11 cellular contexts compared by ENCODE assay signal in genomic region chr17:70405492-70406220, GRCh38.
DNase-seq lines count a peak whose midpoint lies in the region; ATAC-seq and TF ChIP-seq lines count a peak whose summit lies in the region.
"Had no signal": no experiment of that assay in that cellular context is flagged by ENCODE, and none has a peak within 500 bp of the region (broad histone marks: within the 10 kb centered on the region; RNA-seq: fewer than 3 reads in every experiment).

No MANE protein-coding gene starts in this region.

- peak; percentile 68 for ATAC-seq in GM21717 (IDR thresholded peaks at IDR 0.05; ENCODE audit: unreplicated experiment)

- peak; percentile 98 for DNase-seq in ACHN
- DNase-seq in NCI-H226: peak; percentile 48
- peak; percentile 96 for DNase-seq in fibroblast of mammary gland (ENCODE audit: low read depth)
- DNase-seq in GM19240 (ENCODE audit: insufficient read length, low spot score): no peak
- no peak for DNase-seq in GM10248 (ENCODE audit: extremely low spot score)
- no peak for DNase-seq in DMS114 treated with DMSO at 0.1 percent for 48 hours (lab: John Stamatoyannopoulos, UW; ENCODE audit: unreplicated experiment)
- no peak for DNase-seq in NCI-H82 treated with DMSO at 0.1 percent for 48 hours (lab: John Stamatoyannopoulos, UW; ENCODE audit: unreplicated experiment)
- DNase-seq: activated naive CD8-positive, alpha-beta T cell treated with anti-CD3 and anti-CD28 coated beads, Interleukin-2, amount 10 ng/mL, durations not matched to agents 7 days and 5 days; DND-41; psoas muscle had no signal

- in situ Hi-C loops in ACHN (cut with HindIII; ENCODE audit: low pct_ligation_motif_present, low pct_unique_long_range_greater_than_20kb, low sequenced_read_pairs): no loop called here

- CTCF ChIA-PET in GM10248 (lab: Yijun Ruan, JAX): interaction anchor here (1.3 kb wide), 1 partner anchor 12 kb away, joined by 3 read pairs; no protein-coding TSS in a partner anchor

- H3K4me3 ChIP-seq in fibroblast of mammary gland (ENCODE audit: control insufficient read depth, low read depth, low read length): no peak overlapping the region
- H3K4me3 ChIP-seq: psoas muscle had no signal

- TF ChIP-seq CTCF in fibroblast of mammary gland (conservative IDR thresholded peaks at IDR 0.05; ENCODE audit: control insufficient read depth, insufficient read depth, low read depth, low read length) (no peak), GM10248 (IDR thresholded peaks at IDR 0.05; ENCODE audit: control extremely low read depth, extremely low read depth, low read depth, missing control alignments) (no peak)

- POLR2A ChIA-PET in GM10248 (lab: Yijun Ruan, JAX): no interaction called here

Comparison
In these comparisons a context has a peak if more than half of its experiments do, and no peak if none do; other contexts are left out.
1. DNase-seq: peak in ACHN (single experiment), NCI-H226 (single experiment) and fibroblast of mammary gland (single experiment); none in GM19240 (single experiment), GM10248 (single experiment), DMS114 treated with DMSO at 0.1 percent for 48 hours (single experiment) and NCI-H82 treated with DMSO at 0.1 percent for 48 hours (single experiment).